Comparison of ENCODE assay signal across 8 cellular contexts in the genomic region with DNA sequence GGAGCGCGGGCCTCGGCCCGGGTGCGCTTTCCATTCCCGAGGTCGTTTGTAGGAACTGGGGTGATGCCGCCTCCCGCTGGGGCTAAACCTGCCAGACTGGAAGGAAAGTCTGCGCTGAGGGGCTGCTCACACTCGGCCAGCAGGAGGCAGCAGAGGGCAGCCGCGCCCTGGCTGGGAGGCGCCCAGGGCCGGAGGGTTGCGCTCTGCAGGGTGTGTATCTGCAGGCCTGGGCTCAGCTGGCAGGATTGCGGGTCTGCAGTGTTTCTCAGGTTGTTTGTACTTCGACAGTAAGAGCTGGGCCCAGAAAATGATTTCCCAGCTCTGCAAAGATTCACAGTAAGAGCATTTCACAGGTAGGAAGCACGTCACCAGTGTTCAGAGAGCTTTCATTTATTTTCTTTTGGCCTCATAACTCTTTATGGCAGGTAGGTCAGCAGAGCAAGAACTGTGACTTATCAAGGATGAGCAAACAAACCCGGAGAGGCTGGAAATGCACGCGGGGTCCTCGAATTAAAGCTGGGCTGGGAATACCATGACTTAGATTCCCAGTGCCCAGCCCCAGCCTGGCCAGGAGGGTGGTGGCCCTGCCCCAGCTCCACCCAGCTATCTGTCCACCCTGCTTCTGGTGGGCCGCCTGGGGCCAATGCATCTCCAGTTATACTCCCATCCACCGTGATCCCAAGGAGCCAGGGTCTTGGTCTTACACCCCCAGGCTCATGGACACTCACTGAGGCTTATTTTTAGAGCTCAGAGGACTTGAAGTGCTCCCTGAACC. TPM values are rescaled to one million over a fixed set of nuclear protein-coding genes. Genes with fewer than 3 reads are reported as not detected.
A peak's percentile ranks its signal among the peaks of the same experiment; 100 is the strongest.
DNase-seq lines count a peak whose midpoint lies in the region; TF ChIP-seq lines count a peak whose summit lies in the region.

No MANE protein-coding gene starts in this region.

- H3K9ac ChIP-seq in Loucy (ENCODE audit: low read depth, low read length, poor library complexity, severe bottlenecking): peak overlapping the region; percentile 17

- H4K20me1 ChIP-seq in Loucy (ENCODE audit: insufficient read depth, low read length, poor library complexity, severe bottlenecking): no peaks in the 10 kb centered on the region

- H3K36me3 ChIP-seq in Loucy (ENCODE audit: insufficient read depth, low read length): no peaks in the 10 kb centered on the region

- H3K4me2 ChIP-seq in Loucy (ENCODE audit: low read depth, low read length, poor library complexity, severe bottlenecking): no peak overlapping the region

- no peaks in the 10 kb centered on the region for H3K27me3 ChIP-seq in Loucy (ENCODE audit: insufficient read depth, low read length, poor library complexity, severe bottlenecking)

- DNase-seq in GDM1 (lab: John Stamatoyannopoulos, UW): peak; percentile 58
- peak; percentile 28 for DNase-seq in H4 (ENCODE audit: low spot score)
- peak; percentile 77 to 85 for DNase-seq in activated CD4-positive, alpha-beta T cell treated with anti-CD3 and anti-CD28 coated beads for 4 hours
- peak; percentile 82 for DNase-seq in cerebellum (ENCODE audit: low spot score)
- DNase-seq in lower leg skin (ENCODE audit: low spot score in 2 of 2): peak; percentile 51 to 93
- peak; percentile 72 for DNase-seq in stimulated activated CD8-positive, alpha-beta memory T cell treated with anti-CD3 and anti-CD28 coated beads, Interleukin-12 subunit alpha, Interleukin-12 subunit beta, amount 100 ng/mL, for 4 hours (ENCODE audit: low read depth)
- no peak for DNase-seq in NCI-H1417 treated with DMSO at 0.1 percent for 48 hours (lab: John Stamatoyannopoulos, UW)

- no peak overlapping the region for H2AFZ ChIP-seq in Loucy (ENCODE audit: low read length)

- H3F3A ChIP-seq in Loucy (ENCODE audit: low read depth): no peaks in the 10 kb centered on the region

- H3K9me3 ChIP-seq in Loucy (ENCODE audit: insufficient read depth, low read depth, low read length): no peaks in the 10 kb centered on the region

- no peaks in the 10 kb centered on the region for H3K9me2 ChIP-seq in Loucy (replicated peaks; ENCODE audit: low read depth, low read length)

- no peak for TF ChIP-seq POLR2A in lower leg skin (IDR thresholded peaks at IDR 0.05)

- H3K4me3 ChIP-seq in Loucy (ENCODE audit: low read length, poor library complexity, severe bottlenecking): no peak overlapping the region
- H3K4me3 ChIP-seq in lower leg skin (ENCODE audit: low read depth, poor library complexity, severe bottlenecking): no peak overlapping the region

- 29 to 55% methylated on average over 10 to 21 of the region's 25 CpGs for WGBS in lower leg skin, 2 donors

- no peaks in the 10 kb centered on the region for H3K79me2 ChIP-seq in Loucy (ENCODE audit: insufficient read depth, low read length)

- peaks cover 17% of the 10 kb centered on the region for H3K4me1 ChIP-seq in Loucy (ENCODE audit: insufficient read depth, low read length, poor library complexity, severe bottlenecking)

- TF ChIP-seq CTCF in Loucy (conservative IDR thresholded peaks at IDR 0.05; ENCODE audit: low read length) (peak; percentile 87), lower leg skin (IDR thresholded peaks at IDR 0.05) (peak in 1 of 3 donors; percentile 77)

- intact Hi-C loops in lower leg skin (cut with DNase I; ENCODE audit: low total_unique reads): loop anchor here (10.0 kb wide), 1 partner anchor 249 kb away; no protein-coding TSS in a partner anchor

RNA-seq across cellular contexts. Expression of a gene that starts 15.2 kb away (rescaled TPM):
- 33.2 and 36.9 TPM in 2 replicates for total RNA-seq in H4 (2014; rRNA removed; shearing (Covaris generic))
- 51.1 TPM for total RNA-seq in cerebellum
- 10 to 100 TPM; 23.9 to 48.6 (median 36.7) TPM for total RNA-seq in lower leg skin
